In the genomic region with DNA sequence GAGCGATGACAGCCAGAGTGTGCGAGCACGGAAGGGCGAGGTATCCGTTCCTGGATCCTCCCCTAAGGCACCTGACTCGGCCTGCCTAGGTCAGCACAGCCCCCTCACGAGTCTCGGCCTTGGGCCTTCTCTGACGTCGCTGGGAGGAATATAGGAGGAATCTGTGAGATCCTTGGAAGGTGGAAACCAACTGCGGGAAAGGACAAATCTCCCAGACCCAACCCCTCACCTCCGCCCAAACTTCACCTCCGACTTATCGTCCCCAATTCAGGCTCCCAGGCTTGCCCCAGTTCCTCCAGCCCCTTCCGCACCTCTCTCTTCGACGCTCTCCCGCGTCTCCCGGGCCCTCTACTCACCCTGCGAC, we compare ENCODE assay signal across 8 cellular contexts. TPM values are rescaled to one million over a fixed set of nuclear protein-coding genes. Genes with fewer than 3 reads are reported as not detected.
DNase-seq lines count a peak whose midpoint lies in the region; ATAC-seq, FAIRE-seq and TF ChIP-seq lines count a peak whose summit lies in the region.

No MANE protein-coding gene starts in this region.

- no peak for FAIRE-seq in H54 (lab: Jason Lieb, UNC)
- no peak for FAIRE-seq in RCC 7860 (lab: Jason Lieb, UNC)

- WGBS in sigmoid colon, 2 donors, result 0 to 1% methylated on average over 21 of the region's 21 CpGs

- H3K27ac ChIP-seq in CD4-positive, CD25-positive, alpha-beta regulatory T cell (ENCODE audit: insufficient read depth, low read length, poor library complexity, severe bottlenecking), result peak overlapping the region; percentile 93
- peak overlapping the region; percentile 93 to 98 (median 96) for H3K27ac ChIP-seq in sigmoid colon

- ATAC-seq in CD4-positive, CD25-positive, alpha-beta regulatory T cell (ENCODE audit: low read depth in 2 of 2), result peak; percentile 47 to 57
- peak; percentile 51 for ATAC-seq in activated naive CD8-positive, alpha-beta T cell treated with anti-CD3 and anti-CD28 coated beads, Interleukin-2, amount 10 ng/mL, durations not matched to agents 7 days and 5 days (ENCODE audit: low read depth)
- ATAC-seq in left ventricle myocardium superior, result peak; percentile 34

- H3K4me1 Mint-ChIP-seq in CD4-positive, CD25-positive, alpha-beta regulatory T cell, result peaks cover 6 to 34% (median 24%) of the 10 kb centered on the region in 4 donors
- peaks cover 26% of the 10 kb centered on the region for H3K4me1 Mint-ChIP-seq in activated naive CD8-positive, alpha-beta T cell treated with anti-CD3 and anti-CD28 coated beads, Interleukin-2, amount 10 ng/mL, durations not matched to agents 7 days and 5 days

- peaks cover 19% of the 10 kb centered on the region for H3K36me3 Mint-ChIP-seq in CD4-positive, CD25-positive, alpha-beta regulatory T cell
- H3K36me3 Mint-ChIP-seq in activated naive CD8-positive, alpha-beta T cell treated with anti-CD3 and anti-CD28 coated beads, Interleukin-2, amount 10 ng/mL, durations not matched to agents 7 days and 5 days, result peaks cover 25% of the 10 kb centered on the region

- H3K9me3 ChIP-seq in CD4-positive, CD25-positive, alpha-beta regulatory T cell (ENCODE audit: control insufficient read depth in 2 of 2, low read length in 2 of 2), result no peaks in the 10 kb centered on the region
- H3K9me3 ChIP-seq in sigmoid colon, result no peaks in the 10 kb centered on the region

- POLR2A ChIA-PET in activated naive CD8-positive, alpha-beta T cell treated with anti-CD3 and anti-CD28 coated beads, Interleukin-2, amount 10 ng/mL, durations not matched to agents 7 days and 5 days (lab: Charles Lee), result interaction anchor here (0.9 to 1.8 kb wide), 8 partner anchors 10 to 382 kb away, joined by 3 to 12 read pairs (median 4); a partner anchor contains a TSS

- H3K4me3 Mint-ChIP-seq in CD4-positive, CD25-positive, alpha-beta regulatory T cell, result peak overlapping the region; percentile 93 to 99 (median 96)
- peak overlapping the region; percentile 95 for H3K4me3 Mint-ChIP-seq in activated naive CD8-positive, alpha-beta T cell treated with anti-CD3 and anti-CD28 coated beads, Interleukin-2, amount 10 ng/mL, durations not matched to agents 7 days and 5 days

- peaks cover 0 to 2% (median 0%) of the 10 kb centered on the region in 7 donors for H3K9me3 Mint-ChIP-seq in CD4-positive, CD25-positive, alpha-beta regulatory T cell
- H3K9me3 Mint-ChIP-seq in activated naive CD8-positive, alpha-beta T cell treated with anti-CD3 and anti-CD28 coated beads, Interleukin-2, amount 10 ng/mL, durations not matched to agents 7 days and 5 days, result no peaks in the 10 kb centered on the region

- TF ChIP-seq CTCF in sigmoid colon (IDR thresholded peaks at IDR 0.05), result no peak

- intact Hi-C loops in left ventricle myocardium superior (cut with micrococcal nuclease) (no loop called here), sigmoid colon (cut with DNase I) (loop anchor here (5.0 kb wide), 1 partner anchor 56 kb away; no protein-coding TSS in a partner anchor)

- no peak for TF ChIP-seq POLR2A in H54 (IDR thresholded peaks at IDR 0.05; ENCODE audit: low read depth, low read length)
- no peak for TF ChIP-seq POLR2A in sigmoid colon (IDR thresholded peaks at IDR 0.05)

- TF ChIP-seq EP300 in sigmoid colon (IDR thresholded peaks at IDR 0.05), result no peak

- peak; percentile 32 to 81 (median 54) for DNase-seq in CD4-positive, CD25-positive, alpha-beta regulatory T cell
- DNase-seq in H54 (ENCODE audit: insufficient read length, low spot score), result peak; percentile 22
- peak; percentile 11 for DNase-seq in RCC 7860 (ENCODE audit: low spot score)
- no peak for DNase-seq in activated naive CD8-positive, alpha-beta T cell treated with anti-CD3 and anti-CD28 coated beads, Interleukin-2, amount 10 ng/mL, durations not matched to agents 7 days and 5 days
- DNase-seq in left ventricle myocardium superior, result no peak
- peak; percentile 75 for DNase-seq in sigmoid colon
- no peak for DNase-seq in NCI-H226
- no peak for DNase-seq in kidney glomerular epithelial cell (lab: John Stamatoyannopoulos, UW)

- peak overlapping the region; percentile 96 to 99 (median 98) for H3K27ac Mint-ChIP-seq in CD4-positive, CD25-positive, alpha-beta regulatory T cell
- peak overlapping the region; percentile 99 for H3K27ac Mint-ChIP-seq in activated naive CD8-positive, alpha-beta T cell treated with anti-CD3 and anti-CD28 coated beads, Interleukin-2, amount 10 ng/mL, durations not matched to agents 7 days and 5 days

- H3K27me3 Mint-ChIP-seq in CD4-positive, CD25-positive, alpha-beta regulatory T cell, result peaks cover 4% of the 10 kb centered on the region
- H3K27me3 Mint-ChIP-seq in activated naive CD8-positive, alpha-beta T cell treated with anti-CD3 and anti-CD28 coated beads, Interleukin-2, amount 10 ng/mL, durations not matched to agents 7 days and 5 days, result peaks cover 2% of the 10 kb centered on the region

- peaks cover 26% of the 10 kb centered on the region for H3K4me1 ChIP-seq in CD4-positive, CD25-positive, alpha-beta regulatory T cell (ENCODE audit: control insufficient read depth, insufficient read depth, low read length, poor library complexity, severe bottlenecking)
- H3K4me1 ChIP-seq in sigmoid colon, result peaks cover 0 to 32% (median 23%) of the 10 kb centered on the region in 4 donors

- no peaks in the 10 kb centered on the region for H3K27me3 ChIP-seq in CD4-positive, CD25-positive, alpha-beta regulatory T cell (ENCODE audit: control insufficient read depth, insufficient read depth, low read length)
- H3K27me3 ChIP-seq in sigmoid colon, result no peaks in the 10 kb centered on the region

- H3K36me3 ChIP-seq in CD4-positive, CD25-positive, alpha-beta regulatory T cell (ENCODE audit: control insufficient read depth, insufficient read depth, low read length), result peaks cover 31% of the 10 kb centered on the region
- H3K36me3 ChIP-seq in sigmoid colon, result peaks cover 9 to 33% (median 30%) of the 10 kb centered on the region in 4 donors

- H3K4me3 ChIP-seq in CD4-positive, CD25-positive, alpha-beta regulatory T cell (ENCODE audit: low read depth, low read length), result peak overlapping the region; percentile 91
- peak overlapping the region; percentile 81 to 97 (median 87) for H3K4me3 ChIP-seq in sigmoid colon

RNA-seq across cellular contexts. Expression of a gene that starts 0.5 kb away (rescaled TPM):
- total RNA-seq in CD4-positive, CD25-positive, alpha-beta regulatory T cell, result 119 TPM
- 10 to 100 TPM; 74.0 to 85.0 (median 76.9) TPM for polyA plus RNA-seq in CD4-positive, CD25-positive, alpha-beta regulatory T cell
- total RNA-seq in activated naive CD8-positive, alpha-beta T cell treated with anti-CD3 and anti-CD28 coated beads, Interleukin-2, amount 10 ng/mL, durations not matched to agents 7 days and 5 days, result 100 to 1,000 TPM; 127 to 128 TPM
- total RNA-seq in left ventricle myocardium superior (58.5 TPM), sigmoid colon (10 to 100 TPM; 44.6 to 59.2 (median 48.0) TPM)
- polyA plus RNA-seq in sigmoid colon, result 100 to 1,000 TPM; 134 to 228 (median 145) TPM

RNA-seq across cellular contexts. Expression of a gene that starts 4.3 kb away (rescaled TPM):
- 4.6 TPM for total RNA-seq in CD4-positive, CD25-positive, alpha-beta regulatory T cell
- polyA plus RNA-seq in CD4-positive, CD25-positive, alpha-beta regulatory T cell, result 1 to 10 TPM; 2.0 to 6.4 (median 3.5) TPM
- 1 to 10 TPM; 1.7 to 3.5 TPM for total RNA-seq in activated naive CD8-positive, alpha-beta T cell treated with anti-CD3 and anti-CD28 coated beads, Interleukin-2, amount 10 ng/mL, durations not matched to agents 7 days and 5 days
- total RNA-seq in left ventricle myocardium superior, result 9.8 TPM
- 10 to 100 TPM; 14.8 to 49.7 (median 39.4) TPM for total RNA-seq in sigmoid colon
- 10 to 100 TPM; 15.7 to 27.0 (median 23.8) TPM for polyA plus RNA-seq in sigmoid colon

RNA-seq across cellular contexts. Expression of a gene that starts 10.8 kb away (rescaled TPM):
- not detected for total RNA-seq in CD4-positive, CD25-positive, alpha-beta regulatory T cell
- under 1 TPM; 0.68 to 0.97 (median 0.71) TPM for polyA plus RNA-seq in CD4-positive, CD25-positive, alpha-beta regulatory T cell
- total RNA-seq in activated naive CD8-positive, alpha-beta T cell treated with anti-CD3 and anti-CD28 coated beads, Interleukin-2, amount 10 ng/mL, durations not matched to agents 7 days and 5 days, result not detected
- 22.8 TPM for total RNA-seq in left ventricle myocardium superior
- 1 to 10 TPM; 1.4 to 4.3 (median 1.5) TPM for total RNA-seq in sigmoid colon
- polyA plus RNA-seq in sigmoid colon, result under 1 TPM in 1 of 3 donors, not detected in 2; 0.35 TPM

RNA-seq across cellular contexts. Expression of a gene that starts 14.0 kb away (rescaled TPM):
- total RNA-seq in CD4-positive, CD25-positive, alpha-beta regulatory T cell, result 2.2 TPM
- polyA plus RNA-seq in CD4-positive, CD25-positive, alpha-beta regulatory T cell, result 1 to 10 TPM in 2 of 4 donors, under 1 TPM in 2; 0.56 to 1.3 (median 0.91) TPM
- 1 to 10 TPM in 1 of 2 experiments, under 1 TPM in 1; 0.91 to 1.7 TPM for total RNA-seq in activated naive CD8-positive, alpha-beta T cell treated with anti-CD3 and anti-CD28 coated beads, Interleukin-2, amount 10 ng/mL, durations not matched to agents 7 days and 5 days
- 15.4 TPM for total RNA-seq in left ventricle myocardium superior
- 10 to 100 TPM; 11.4 to 15.3 (median 13.5) TPM for total RNA-seq in sigmoid colon
- 1 to 10 TPM in 2 of 3 donors, not detected in 1; 2.5 to 4.2 TPM for polyA plus RNA-seq in sigmoid colon

RNA-seq across cellular contexts. Expression of a gene that starts 25.3 kb away (rescaled TPM):
- total RNA-seq in CD4-positive, CD25-positive, alpha-beta regulatory T cell, result 45.3 TPM
- polyA plus RNA-seq in CD4-positive, CD25-positive, alpha-beta regulatory T cell, result 10 to 100 TPM; 76.9 to 89.4 (median 86.1) TPM
- 10 to 100 TPM; 73.3 to 75.9 TPM for total RNA-seq in activated naive CD8-positive, alpha-beta T cell treated with anti-CD3 and anti-CD28 coated beads, Interleukin-2, amount 10 ng/mL, durations not matched to agents 7 days and 5 days
- 72.3 TPM for total RNA-seq in left ventricle myocardium superior
- 10 to 100 TPM; 36.8 to 68.3 (median 58.4) TPM for total RNA-seq in sigmoid colon
- polyA plus RNA-seq in sigmoid colon, result 10 to 100 TPM; 64.3 to 94.3 (median 71.0) TPM

Comparison
In these comparisons a context has a peak if more than half of its experiments do, and no peak if none do; other contexts are left out.
1. DNase-seq: peak in CD4-positive, CD25-positive, alpha-beta regulatory T cell (3 of 3), H54 (single experiment), RCC 7860 (single experiment) and sigmoid colon (single experiment); none in activated naive CD8-positive, alpha-beta T cell treated with anti-CD3 and anti-CD28 coated beads, Interleukin-2, amount 10 ng/mL, durations not matched to agents 7 days and 5 days (single experiment), left ventricle myocardium superior (single experiment), NCI-H226 (single experiment) and kidney glomerular epithelial cell (single experiment).
2. Peak in every context shown above with its lines, with median percentiles within 50 percentile points of each other: ATAC-seq.